8 cellular contexts compared by ENCODE assay signal in genomic region chr17:60524463-60525346, GRCh38. TPM values are rescaled to one million over a fixed set of nuclear protein-coding genes. Genes with fewer than 3 reads are reported as not detected.
DNase-seq lines count a peak whose midpoint lies in the region; ATAC-seq lines count a peak whose summit lies in the region.

No MANE protein-coding gene starts in this region.

- H3K36me3 ChIP-seq in mesendoderm (ENCODE audit: control insufficient read depth, insufficient read depth, low read length), result no peaks in the 10 kb centered on the region
- no peaks in the 10 kb centered on the region for H3K36me3 ChIP-seq in urinary bladder (ENCODE audit: insufficient read depth)

- DNase-seq in EL, result peak; percentile 18
- peak; percentile 29 for DNase-seq in NAMALWA (ENCODE audit: low spot score)
- peak in 1 of 61 donors; percentile 2 for DNase-seq in caudate nucleus (lab: John Stamatoyannopoulos, UW)
- no peak for DNase-seq in mesendoderm
- no peak for DNase-seq in NCI-H2196 treated with DMSO at 0.1 percent for 48 hours (lab: John Stamatoyannopoulos, UW; ENCODE audit: unreplicated experiment)
- no peak for DNase-seq in middle frontal gyrus (ENCODE audit: extremely low spot score, low spot score)

- H4K8ac ChIP-seq in mesendoderm (ENCODE audit: low read depth, low read length), result no peak overlapping the region

- no peak overlapping the region for H3K18ac ChIP-seq in mesendoderm (ENCODE audit: low read length)

- peak overlapping the region; percentile 62 for H3K4me2 ChIP-seq in mesendoderm (ENCODE audit: low read length)

- WGBS in mesendoderm (ENCODE audit: extremely low coverage, insufficient coverage, low lambda C conversion rate), result no CpG with 5 or more reads among the region's 9 CpGs
- 8% methylated on average over 9 of the region's 9 CpGs for WGBS in urinary bladder

- H3K27ac ChIP-seq in caudate nucleus (ENCODE audit: low read depth, low read length) (peak overlapping the region; percentile 100), mesendoderm (ENCODE audit: low read depth, low read length) (no peak overlapping the region), urinary bladder (ENCODE audit: low read depth) (peak overlapping the region; percentile 100)

- peak overlapping the region; percentile 96 for H3K56ac ChIP-seq in mesendoderm (ENCODE audit: low read length)

- H4K5ac ChIP-seq in mesendoderm (ENCODE audit: low read length), result no peak overlapping the region

- H2BK120ac ChIP-seq in mesendoderm (ENCODE audit: low read depth, low read length), result no peak overlapping the region

- peaks cover 14% of the 10 kb centered on the region for H3K79me1 ChIP-seq in mesendoderm (ENCODE audit: low read length)

- peak overlapping the region; percentile 84 for H3K9ac ChIP-seq in mesendoderm (ENCODE audit: low read length)

- peaks cover 43% of the 10 kb centered on the region for H3K79me2 ChIP-seq in mesendoderm (ENCODE audit: control insufficient read depth, insufficient read depth, low read length)

- no peaks in the 10 kb centered on the region for H3K4me1 ChIP-seq in mesendoderm (ENCODE audit: control insufficient read depth, low read depth, low read length)
- H3K4me1 ChIP-seq in urinary bladder (ENCODE audit: insufficient read depth), result peaks cover 2% of the 10 kb centered on the region

- H2AK5ac ChIP-seq in mesendoderm (ENCODE audit: low read length), result no peak overlapping the region

- H3K4me3 ChIP-seq in mesendoderm (ENCODE audit: low read length) (peak overlapping the region; percentile 79), urinary bladder (ENCODE audit: low read depth, low read length) (peak overlapping the region; percentile 59)

- H2BK15ac ChIP-seq in mesendoderm (replicated peaks; ENCODE audit: low read depth), result no peak overlapping the region

- ATAC-seq in HG03520 (IDR thresholded peaks at IDR 0.05; ENCODE audit: unreplicated experiment), result no peak

- H3K27me3 ChIP-seq in mesendoderm (ENCODE audit: insufficient read depth, low read length, poor library complexity), result no peaks in the 10 kb centered on the region

- H2BK5ac ChIP-seq in mesendoderm (ENCODE audit: low read length), result no peak overlapping the region

- H3K4ac ChIP-seq in mesendoderm (ENCODE audit: low read depth, low read length), result no peak overlapping the region

- no peak overlapping the region for H3K23ac ChIP-seq in mesendoderm (ENCODE audit: low read length)

RNA-seq across cellular contexts. Expression of gene APPBP2, which starts 1.3 kb away (rescaled TPM):
- polyA plus RNA-seq in mesendoderm (2013, experiment 1 of 2), result 3.6 TPM
- polyA plus RNA-seq in mesendoderm (2013, experiment 2 of 2), result 4.0 TPM
- total RNA-seq in urinary bladder, result 88.7 TPM
- 17.1 TPM for polyA plus RNA-seq in urinary bladder

Comparison
In these comparisons a context has a peak if more than half of its experiments do, and no peak if none do; other contexts are left out.
1. DNase-seq: peak in EL (single experiment) and NAMALWA (single experiment); none in mesendoderm (single experiment), NCI-H2196 treated with DMSO at 0.1 percent for 48 hours (single experiment) and middle frontal gyrus (single experiment).